Comparison of ENCODE assay signal across 9 cellular contexts in the genomic region with DNA sequence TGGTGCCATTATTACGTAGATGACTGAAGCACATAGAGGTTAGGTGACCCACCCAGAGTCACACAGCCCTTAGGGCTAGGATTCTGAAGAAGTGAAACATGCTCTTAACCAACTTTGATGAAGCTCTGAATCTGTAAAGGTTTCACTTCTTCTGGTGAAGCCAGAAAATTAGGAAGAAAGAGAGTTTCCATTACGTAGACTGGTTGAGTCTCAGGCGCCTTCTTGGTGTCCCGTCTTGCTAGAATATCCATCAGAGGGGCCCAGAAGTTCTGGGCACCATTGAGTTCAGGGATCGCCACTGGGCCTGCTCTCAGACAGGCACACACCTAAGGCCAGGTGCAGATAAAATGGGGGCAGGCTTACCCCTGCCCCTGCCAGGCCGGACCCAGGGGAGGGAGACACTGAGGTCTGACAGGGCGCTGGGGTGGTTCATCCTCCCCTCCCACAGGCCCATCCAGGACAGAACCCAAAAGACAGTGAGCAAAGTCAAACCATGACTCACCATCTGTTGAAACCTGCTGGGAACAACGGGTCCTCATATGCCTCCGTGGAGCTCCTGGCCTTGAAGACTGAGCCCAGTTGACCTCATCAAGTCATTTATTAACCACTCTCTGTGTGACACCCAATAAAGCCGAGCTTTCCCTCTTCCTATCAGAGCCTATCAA.
DNase-seq lines count a peak whose midpoint lies in the region; ATAC-seq and TF ChIP-seq lines count a peak whose summit lies in the region.
"Had no signal": no experiment of that assay in that cellular context is flagged by ENCODE, and none has a peak within 500 bp of the region (broad histone marks: within the 10 kb centered on the region; RNA-seq: fewer than 3 reads in every experiment).

No MANE protein-coding gene starts in this region.

- no peak overlapping the region for H3K4me3 ChIP-seq in RWPE2 (ENCODE audit: severe bottlenecking)
- H3K4me3 ChIP-seq: testis had no signal

- H3K27me3 Mint-ChIP-seq in stimulated activated naive B cell treated with anti-CD40 and anti-IgM and Interleukin-4, amounts not matched to agents 10 μg/mL and 1 μg/mL and 100 μg/mL, for 72 hours = peaks cover 4 to 14% of the 10 kb centered on the region in 2 donors

- H3K9me3 Mint-ChIP-seq in stimulated activated naive B cell treated with anti-CD40 and anti-IgM and Interleukin-4, amounts not matched to agents 10 μg/mL and 1 μg/mL and 100 μg/mL, for 72 hours = peaks cover 3% of the 10 kb centered on the region in 2 donors

- H3K4me3 Mint-ChIP-seq in stimulated activated naive B cell treated with anti-CD40 and anti-IgM and Interleukin-4, amounts not matched to agents 10 μg/mL and 1 μg/mL and 100 μg/mL, for 72 hours = peak overlapping the region; percentile 72 to 74

- peak; percentile 30 for DNase-seq in RWPE2 (ENCODE audit: low spot score)
- peak; percentile 54 for DNase-seq in stimulated activated naive B cell treated with anti-CD40 and anti-IgM and Interleukin-4, amounts not matched to agents 10 μg/mL and 1 μg/mL and 100 μg/mL, for 72 hours
- no peak for DNase-seq in HK-2 (ENCODE audit: unreplicated experiment)
- DNase-seq in central memory CD4-positive, alpha-beta T cell = no peak
- no peak for DNase-seq in activated T-cell treated with anti-CD3 and anti-CD28 coated beads, Interleukin-2, amount 50 U/mL, for 48 hours
- DNase-seq: activated naive CD4-positive, alpha-beta T cell treated with Interleukin-2 at 50 U/mL for 16 hours; testis had no signal

- no peaks in the 10 kb centered on the region for H3K36me3 ChIP-seq in RWPE2 (ENCODE audit: low read depth)

- H3K27ac Mint-ChIP-seq in stimulated activated naive B cell treated with anti-CD40 and anti-IgM and Interleukin-4, amounts not matched to agents 10 μg/mL and 1 μg/mL and 100 μg/mL, for 72 hours = peak overlapping the region; percentile 99

- no peak for TF ChIP-seq CTCF in RWPE2 (IDR thresholded peaks at IDR 0.05; ENCODE audit: poor library complexity, severe bottlenecking)

- H3K9me3 ChIP-seq in RWPE2 (ENCODE audit: severe bottlenecking) = no peaks in the 10 kb centered on the region
- H3K9me3 ChIP-seq: testis had no signal

- no peak overlapping the region for H3K27ac ChIP-seq in RWPE2 (ENCODE audit: poor library complexity, severe bottlenecking)
- H3K27ac ChIP-seq: testis had no signal

- H3K4me1 ChIP-seq in RWPE2 (ENCODE audit: insufficient read depth, poor library complexity, severe bottlenecking) = no peaks in the 10 kb centered on the region

- H3K4me1 Mint-ChIP-seq in stimulated activated naive B cell treated with anti-CD40 and anti-IgM and Interleukin-4, amounts not matched to agents 10 μg/mL and 1 μg/mL and 100 μg/mL, for 72 hours = peaks cover 20 to 23% of the 10 kb centered on the region in 2 donors

- no peaks in the 10 kb centered on the region for H3K27me3 ChIP-seq in RWPE2 (ENCODE audit: insufficient read depth, poor library complexity, severe bottlenecking)
- H3K27me3 ChIP-seq: testis had no signal

- peaks cover 0 to 2% of the 10 kb centered on the region in 2 donors for H3K36me3 Mint-ChIP-seq in stimulated activated naive B cell treated with anti-CD40 and anti-IgM and Interleukin-4, amounts not matched to agents 10 μg/mL and 1 μg/mL and 100 μg/mL, for 72 hours

- ATAC-seq in GM19351 (IDR thresholded peaks at IDR 0.05; ENCODE audit: unreplicated experiment) (peak; percentile 98), HG02970 (IDR thresholded peaks at IDR 0.05; ENCODE audit: low FRiP score, unreplicated experiment) (peak; percentile 63), RWPE2 (ENCODE audit: low read depth) (no peak)
- ATAC-seq in stimulated activated naive B cell treated with anti-CD40 and anti-IgM and Interleukin-4, amounts not matched to agents 10 μg/mL and 1 μg/mL and 100 μg/mL, for 72 hours (replicated peaks) = peak; percentile 96

Comparison
In these comparisons a context has a peak if more than half of its experiments do, and no peak if none do; other contexts are left out.
1. DNase-seq: peak in RWPE2 (single experiment) and stimulated activated naive B cell treated with anti-CD40 and anti-IgM and Interleukin-4, amounts not matched to agents 10 μg/mL and 1 μg/mL and 100 μg/mL, for 72 hours (single experiment); none in HK-2 (single experiment), central memory CD4-positive, alpha-beta T cell (single experiment) and activated T-cell treated with anti-CD3 and anti-CD28 coated beads, Interleukin-2, amount 50 U/mL, for 48 hours (0 of 2).